ENCODE assay signal across 1 cellular context in the genomic region with DNA sequence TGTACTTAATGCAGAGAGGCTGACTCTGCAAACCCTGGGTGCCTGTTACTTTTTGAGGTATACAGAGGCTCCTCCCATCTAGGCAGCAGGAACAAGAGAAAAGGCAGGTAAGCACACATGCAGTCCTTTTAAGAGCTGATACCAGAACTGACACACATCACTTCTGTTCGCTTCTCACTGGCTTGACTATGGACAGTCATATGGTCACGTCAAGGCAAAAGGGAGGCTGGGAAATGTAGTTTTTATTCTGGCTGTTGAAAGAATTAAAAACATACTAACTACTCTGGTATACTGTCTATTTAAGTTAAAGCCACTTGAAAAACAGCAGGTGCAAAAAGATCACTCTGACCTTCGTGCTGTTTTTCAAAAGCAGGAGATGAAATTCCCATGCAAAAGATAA.
TF ChIP-seq lines count a peak whose summit lies in the region.

No MANE protein-coding gene starts in this region.

TF ChIP-seq in SK-N-SH, 30 proteins besides CTCF, POLR2A, EP300 and RAD21 (continued from another document):
- no peak for TF ChIP-seq USF1 (IDR thresholded peaks at IDR 0.05; ENCODE audit: borderline replicate concordance, low read depth)
- TF ChIP-seq MXI1 (IDR thresholded peaks at IDR 0.05; ENCODE audit: low read depth, low read length): no peak
- TF ChIP-seq NRF1 (IDR thresholded peaks at IDR 0.05; ENCODE audit: low read depth, low read length): no peak
- TF ChIP-seq SIN3A (IDR thresholded peaks at IDR 0.05; ENCODE audit: borderline replicate concordance, low read depth, low read length): no peak
- no peak for TF ChIP-seq RCOR1 (IDR thresholded peaks at IDR 0.05; ENCODE audit: low read length)
- TF ChIP-seq GATA2 (CRISPR knock-in tag; IDR thresholded peaks at IDR 0.05): no peak
- TF ChIP-seq USF2 (IDR thresholded peaks at IDR 0.05; ENCODE audit: borderline replicate concordance, low read depth, low read length): no peak
- TF ChIP-seq, protein P1, sequence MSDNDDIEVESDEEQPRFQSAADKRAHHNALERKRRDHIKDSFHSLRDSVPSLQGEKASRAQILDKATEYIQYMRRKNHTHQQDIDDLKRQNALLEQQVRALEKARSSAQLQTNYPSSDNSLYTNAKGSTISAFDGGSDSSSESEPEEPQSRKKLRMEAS (IDR thresholded peaks at IDR 0.05; ENCODE audit: low read depth): no peak
- TF ChIP-seq TAF1 (IDR thresholded peaks at IDR 0.05; ENCODE audit: borderline replicate concordance, low read depth, low read length): no peak
- TF ChIP-seq GABPA (IDR thresholded peaks at IDR 0.05; ENCODE audit: low read depth): no peak
- no peak for TF ChIP-seq TEAD4 (IDR thresholded peaks at IDR 0.05; ENCODE audit: borderline replicate concordance, insufficient read depth)
- TF ChIP-seq, protein P2, sequence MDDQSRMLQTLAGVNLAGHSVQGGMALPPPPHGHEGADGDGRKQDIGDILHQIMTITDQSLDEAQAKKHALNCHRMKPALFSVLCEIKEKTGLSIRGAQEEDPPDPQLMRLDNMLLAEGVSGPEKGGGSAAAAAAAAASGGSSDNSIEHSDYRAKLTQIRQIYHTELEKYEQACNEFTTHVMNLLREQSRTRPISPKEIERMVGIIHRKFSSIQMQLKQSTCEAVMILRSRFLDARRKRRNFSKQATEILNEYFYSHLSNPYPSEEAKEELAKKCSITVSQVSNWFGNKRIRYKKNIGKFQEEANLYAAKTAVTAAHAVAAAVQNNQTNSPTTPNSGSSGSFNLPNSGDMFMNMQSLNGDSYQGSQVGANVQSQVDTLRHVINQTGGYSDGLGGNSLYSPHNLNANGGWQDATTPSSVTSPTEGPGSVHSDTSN (IDR thresholded peaks at IDR 0.05): no peak
- TF ChIP-seq TCF12 (IDR thresholded peaks at IDR 0.05): no peak
- no peak for TF ChIP-seq MEF2A (IDR thresholded peaks at IDR 0.05; ENCODE audit: borderline replicate concordance, low read depth)
